Comparison of ENCODE assay signal across 22 cellular contexts in the genomic region with DNA sequence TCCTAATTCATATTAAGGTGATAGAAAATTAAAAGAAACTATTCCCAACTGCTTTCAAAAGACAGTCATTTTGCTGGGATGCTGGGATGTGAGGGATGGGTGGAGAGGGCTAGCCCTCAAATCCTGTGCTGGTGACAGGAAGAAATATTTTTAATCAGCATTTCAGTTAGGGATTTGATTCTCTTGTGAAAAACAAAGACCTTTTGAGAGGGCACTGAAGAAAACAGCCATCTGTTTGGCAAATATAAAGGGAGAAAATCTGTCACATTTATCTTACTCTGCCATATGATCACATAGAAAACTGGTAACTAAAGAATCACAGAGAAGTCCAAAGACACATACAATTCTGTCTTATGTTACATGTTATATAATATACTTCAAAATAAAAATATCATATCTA. TPM values are rescaled to one million over a fixed set of nuclear protein-coding genes. Genes with fewer than 3 reads are reported as not detected.
"Had no signal": no experiment of that assay in that cellular context is flagged by ENCODE, and none has a peak within 500 bp of the region (broad histone marks: within the 10 kb centered on the region; RNA-seq: fewer than 3 reads in every experiment).

No MANE protein-coding gene starts in this region.

- H3K27ac ChIP-seq: cardiac muscle cell, coronary artery, foreskin keratinocyte, heart right ventricle, lower lobe of right lung, right atrium auricular region, tibial nerve, vagina, VCaP had no signal

- H3K9me3 Mint-ChIP-seq: activated naive CD4-positive, alpha-beta T cell treated with anti-CD3 and anti-CD28 coated beads for 36 hours; activated naive CD8-positive, alpha-beta T cell treated with anti-CD3 and anti-CD28 coated beads, Interleukin-2, amount 50 U/mL, for 24 hours; activated T-helper 2 cell treated with anti-CD3 and anti-CD28 coated beads, Interferon-gamma antibody, Interleukin-2, Interleukin-4, amounts not matched to agents 10 μg/mL and 5 μg/mL and 100 μg/mL, durations not matched to agents 14 hours and 24 hours and 36 hours; mesothelial cell of epicardium; nephron progenitor cell; stimulated activated naive B cell treated with anti-CD40 and anti-IgM and Interleukin-4, amounts not matched to agents 10 μg/mL and 1 μg/mL and 100 μg/mL, for 72 hours had no signal

- H3K4me3 Mint-ChIP-seq: activated naive CD4-positive, alpha-beta T cell treated with anti-CD3 and anti-CD28 coated beads for 36 hours; activated naive CD8-positive, alpha-beta T cell treated with anti-CD3 and anti-CD28 coated beads, Interleukin-2, amount 50 U/mL, for 24 hours; mesothelial cell of epicardium; nephron progenitor cell; stimulated activated naive B cell treated with anti-CD40 and anti-IgM and Interleukin-4, amounts not matched to agents 10 μg/mL and 1 μg/mL and 100 μg/mL, for 72 hours had no signal

- DNase-seq: activated CD4-positive, alpha-beta T cell treated with anti-CD3 and anti-CD28 coated beads, Interleukin-2, amount 50 U/mL, for 48 hours; activated naive CD4-positive, alpha-beta T cell treated with anti-CD3 and anti-CD28 coated beads for 36 hours; activated naive CD8-positive, alpha-beta T cell treated with anti-CD3 and anti-CD28 coated beads, Interleukin-2, amount 50 U/mL, for 24 hours; effector memory CD4-positive, alpha-beta T cell; foreskin keratinocyte; heart right ventricle; left colon; lower lobe of right lung; nephron progenitor cell; occipital lobe; stimulated activated CD4-positive, alpha-beta T cell treated with anti-CD3 and anti-CD28 coated beads, Interleukin-2, amount 100 ng/mL, for 48 hours; stimulated activated naive B cell treated with anti-CD40 and anti-IgM and Interleukin-4, amounts not matched to agents 10 μg/mL and 1 μg/mL and 100 μg/mL, for 72 hours had no signal

- H3K27me3 Mint-ChIP-seq: activated naive CD8-positive, alpha-beta T cell treated with anti-CD3 and anti-CD28 coated beads, Interleukin-2, amount 50 U/mL, for 24 hours; progenitor cell of endocrine pancreas; stimulated activated naive B cell treated with anti-CD40 and anti-IgM and Interleukin-4, amounts not matched to agents 10 μg/mL and 1 μg/mL and 100 μg/mL, for 72 hours had no signal

- H3K9me3 ChIP-seq: heart right ventricle, lower lobe of right lung, right atrium auricular region, tibial nerve, vagina had no signal

- H3K4me1 Mint-ChIP-seq: mesothelial cell of epicardium; nephron progenitor cell; stimulated activated naive B cell treated with anti-CD40 and anti-IgM and Interleukin-4, amounts not matched to agents 10 μg/mL and 1 μg/mL and 100 μg/mL, for 72 hours had no signal

- H3K4me1 ChIP-seq: foreskin keratinocyte, heart right ventricle, lower lobe of right lung, right atrium auricular region, vagina had no signal

- ATAC-seq: activated naive CD8-positive, alpha-beta T cell treated with anti-CD3 and anti-CD28 coated beads, Interleukin-2, amount 50 U/mL, for 24 hours; foreskin keratinocyte; heart right ventricle; left colon; lower lobe of right lung; stimulated activated naive B cell treated with anti-CD40 and anti-IgM and Interleukin-4, amounts not matched to agents 10 μg/mL and 1 μg/mL and 100 μg/mL, for 72 hours had no signal

- H3K27me3 ChIP-seq: cardiac muscle cell, foreskin keratinocyte, heart right ventricle, right atrium auricular region, tibial nerve, vagina had no signal

- H3K27ac Mint-ChIP-seq: activated naive CD4-positive, alpha-beta T cell treated with anti-CD3 and anti-CD28 coated beads for 36 hours; activated naive CD8-positive, alpha-beta T cell treated with anti-CD3 and anti-CD28 coated beads, Interleukin-2, amount 50 U/mL, for 24 hours; activated T-helper 2 cell treated with anti-CD3 and anti-CD28 coated beads, Interferon-gamma antibody, Interleukin-2, Interleukin-4, amounts not matched to agents 10 μg/mL and 5 μg/mL and 100 μg/mL, durations not matched to agents 14 hours and 24 hours and 36 hours; mesothelial cell of epicardium; nephron progenitor cell; progenitor cell of endocrine pancreas; stimulated activated naive B cell treated with anti-CD40 and anti-IgM and Interleukin-4, amounts not matched to agents 10 μg/mL and 1 μg/mL and 100 μg/mL, for 72 hours had no signal

- H3K4me3 ChIP-seq: cardiac muscle cell, coronary artery, heart right ventricle, lower lobe of right lung, right atrium auricular region, tibial nerve, vagina had no signal

RNA-seq across cellular contexts. Expression of a gene that starts 46.1 kb away (rescaled TPM):
- total RNA-seq: activated T-helper 2 cell treated with anti-CD3 and anti-CD28 coated beads, Interferon-gamma antibody, Interleukin-2, Interleukin-4, amounts not matched to agents 10 μg/mL and 5 μg/mL and 100 μg/mL, durations not matched to agents 14 hours and 24 hours and 36 hours; cardiac muscle cell; foreskin keratinocyte; left colon; lower lobe of right lung; occipital lobe; progenitor cell of endocrine pancreas; right atrium auricular region; skeletal muscle tissue; tibial nerve; vagina had no signal
